Comparison of ENCODE assay signal across 22 cellular contexts in genomic region chr19:22623841-22624221, GRCh38. TPM values are rescaled to one million over a fixed set of nuclear protein-coding genes. Genes with fewer than 3 reads are reported as not detected.
"Had no signal": no experiment of that assay in that cellular context is flagged by ENCODE, and none has a peak within 500 bp of the region (broad histone marks: within the 10 kb centered on the region; RNA-seq: fewer than 3 reads in every experiment).

No MANE protein-coding gene starts in this region.

- H3K27ac ChIP-seq: epithelial cell of prostate, neutrophil, WERI-Rb-1 had no signal

- H3K27ac Mint-ChIP-seq: activated CD4-positive, alpha-beta T cell treated with anti-CD3 and anti-CD28 coated beads, Interleukin-2, amount 10 ng/mL, durations not matched to agents 7 days and 5 days; activated CD8-positive, alpha-beta memory T cell treated with anti-CD3 and anti-CD28 coated beads, Interleukin-2, amount 10 ng/mL, durations not matched to agents 7 days and 5 days; activated CD8-positive, alpha-beta T cell treated with anti-CD3 and anti-CD28 coated beads for 36 hours; activated naive CD4-positive, alpha-beta T cell treated with anti-CD3 and anti-CD28 coated beads, Interleukin-2, amount 50 U/mL, for 24 hours; nephron; stimulated activated naive B cell treated with anti-CD40 and anti-IgM and Interleukin-4, amounts not matched to agents 10 μg/mL and 1 μg/mL and 100 μg/mL, for 72 hours; T-cell; T-helper 2 cell treated with Interferon-gamma antibody and Interleukin-4, amounts not matched to agents 5 μg/mL and 100 μg/mL, for 36 hours had no signal

- H3K36me3 ChIP-seq: heart left ventricle, neutrophil, sigmoid colon, WERI-Rb-1 had no signal

- H3K4me3 ChIP-seq: smooth muscle cell had no signal

- H3K4me1 Mint-ChIP-seq: activated CD4-positive, alpha-beta T cell treated with anti-CD3 and anti-CD28 coated beads, Interleukin-2, amount 10 ng/mL, durations not matched to agents 7 days and 5 days; activated CD8-positive, alpha-beta memory T cell treated with anti-CD3 and anti-CD28 coated beads, Interleukin-2, amount 10 ng/mL, durations not matched to agents 7 days and 5 days; activated naive CD4-positive, alpha-beta T cell treated with anti-CD3 and anti-CD28 coated beads, Interleukin-2, amount 50 U/mL, for 24 hours; nephron; stimulated activated naive B cell treated with anti-CD40 and anti-IgM and Interleukin-4, amounts not matched to agents 10 μg/mL and 1 μg/mL and 100 μg/mL, for 72 hours; T-cell had no signal

- H3K9me3 ChIP-seq: neutrophil had no signal

- H3K36me3 Mint-ChIP-seq: activated CD8-positive, alpha-beta memory T cell treated with anti-CD3 and anti-CD28 coated beads, Interleukin-2, amount 10 ng/mL, durations not matched to agents 7 days and 5 days; T-cell had no signal

- H3K4me3 Mint-ChIP-seq: activated CD4-positive, alpha-beta T cell treated with anti-CD3 and anti-CD28 coated beads, Interleukin-2, amount 10 ng/mL, durations not matched to agents 7 days and 5 days; activated CD8-positive, alpha-beta memory T cell treated with anti-CD3 and anti-CD28 coated beads, Interleukin-2, amount 10 ng/mL, durations not matched to agents 7 days and 5 days; activated CD8-positive, alpha-beta T cell treated with anti-CD3 and anti-CD28 coated beads for 36 hours; activated naive CD4-positive, alpha-beta T cell treated with anti-CD3 and anti-CD28 coated beads, Interleukin-2, amount 50 U/mL, for 24 hours; nephron; stimulated activated naive B cell treated with anti-CD40 and anti-IgM and Interleukin-4, amounts not matched to agents 10 μg/mL and 1 μg/mL and 100 μg/mL, for 72 hours; T-cell; T-helper 2 cell treated with Interferon-gamma antibody and Interleukin-4, amounts not matched to agents 5 μg/mL and 100 μg/mL, for 36 hours had no signal

- H3K27me3 Mint-ChIP-seq: activated CD4-positive, alpha-beta T cell treated with anti-CD3 and anti-CD28 coated beads, Interleukin-2, amount 10 ng/mL, durations not matched to agents 7 days and 5 days; activated CD8-positive, alpha-beta memory T cell treated with anti-CD3 and anti-CD28 coated beads, Interleukin-2, amount 10 ng/mL, durations not matched to agents 7 days and 5 days had no signal

- DNase-seq: activated CD4-positive, alpha-beta T cell treated with anti-CD3 and anti-CD28 coated beads, Interleukin-2, amount 10 ng/mL, durations not matched to agents 7 days and 5 days; activated CD4-positive, CD25-positive, alpha-beta regulatory T cell treated with anti-CD3 and anti-CD28 coated beads, Interleukin-2, amount 50 U/mL, for 72 hours; activated CD8-positive, alpha-beta memory T cell treated with anti-CD3 and anti-CD28 coated beads, Interleukin-2, amount 10 ng/mL, durations not matched to agents 7 days and 5 days; activated CD8-positive, alpha-beta T cell treated with anti-CD3 and anti-CD28 coated beads for 36 hours; activated gamma-delta T cell treated with Interleukin-2 at 50 U/mL for 16 hours; activated T-cell treated with anti-CD3 and anti-CD28 coated beads for 4 hours; cortex of kidney; mesenchymal stem cell; sigmoid colon; stimulated activated CD4-positive, alpha-beta T cell treated with anti-CD3 and anti-CD28 coated beads, Interleukin-2, amount 100 ng/mL, for 48 hours; stimulated activated CD8-positive, alpha-beta memory T cell treated with anti-CD3 and anti-CD28 coated beads, Interleukin-4, amount 100 ng/mL, for 48 hours; stimulated activated naive B cell treated with anti-CD40 and anti-IgM and Interleukin-4, amounts not matched to agents 10 μg/mL and 1 μg/mL and 100 μg/mL, for 72 hours; T-cell had no signal

- ATAC-seq: activated CD8-positive, alpha-beta memory T cell treated with anti-CD3 and anti-CD28 coated beads, Interleukin-2, amount 10 ng/mL, durations not matched to agents 7 days and 5 days; activated CD8-positive, alpha-beta T cell treated with anti-CD3 and anti-CD28 coated beads for 36 hours had no signal

RNA-seq across cellular contexts. Expression of gene ZNF492, which starts 10.3 kb away (rescaled TPM):
- total RNA-seq: myocyte, smooth muscle cell had no signal
